ENCODE assay signal across 21 cellular contexts in the genomic region with DNA sequence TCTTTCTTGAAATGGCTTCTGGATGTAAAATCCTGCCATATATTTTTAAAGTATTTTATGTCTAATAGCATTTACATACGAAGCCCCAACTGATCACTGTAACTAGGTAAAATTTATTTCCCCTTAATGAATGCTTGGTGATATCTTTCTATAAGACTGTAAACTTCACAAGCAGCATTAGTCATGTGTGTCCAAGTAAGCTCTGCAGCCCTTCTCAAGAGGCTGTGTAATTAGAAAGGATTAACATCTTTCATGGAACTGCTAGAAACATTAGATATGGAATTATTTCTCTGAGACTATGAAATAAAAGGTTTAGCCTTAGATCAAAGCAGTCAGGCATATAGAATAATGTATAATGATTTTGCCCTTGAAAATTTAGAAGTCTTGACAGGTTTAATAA.
"Had no signal": no experiment of that assay in that cellular context is flagged by ENCODE, and none has a peak within 500 bp of the region (broad histone marks: within the 10 kb centered on the region; RNA-seq: fewer than 3 reads in every experiment).

No MANE protein-coding gene starts in this region.

- DNase-seq: dermis blood vessel endothelial cell; effector memory CD4-positive, alpha-beta T cell; foreskin keratinocyte; heart left ventricle; kidney; mesenchymal stem cell; mucosa of descending colon; naive B cell; right cardiac atrium; sigmoid colon; stimulated activated CD4-positive, alpha-beta T cell treated with anti-CD3 and anti-CD28 coated beads, Interleukin-2, amount 100 ng/mL, for 24 hours; stimulated activated CD4-positive, alpha-beta T cell treated with anti-CD3 and anti-CD28 coated beads, Interleukin-4, amount 100 ng/mL, for 24 hours; stimulated activated naive CD4-positive, alpha-beta T cell treated with Interleukin-2 at 50 U/mL for 16 hours; stomach; thyroid gland; trophoblast cell had no signal

- ATAC-seq: foreskin keratinocyte; gastroesophageal sphincter; heart left ventricle; left lobe of liver; mucosa of descending colon; natural killer cell treated with Interleukin-12 subunit alpha and Interleukin-12 subunit beta and Interleukin-15 and Interleukin-18, amount 100 ng/mL, for 72 hours; right cardiac atrium; stimulated activated effector memory CD8-positive, alpha-beta T cell treated with anti-CD3 and anti-CD28 coated beads, Interleukin-12 subunit alpha, Interleukin-12 subunit beta, amount 100 ng/mL, for 72 hours had no signal

- FAIRE-seq: endothelial cell of umbilical vein, kidney had no signal
